Comparison of ENCODE assay signal across 8 cellular contexts in the genomic region with DNA sequence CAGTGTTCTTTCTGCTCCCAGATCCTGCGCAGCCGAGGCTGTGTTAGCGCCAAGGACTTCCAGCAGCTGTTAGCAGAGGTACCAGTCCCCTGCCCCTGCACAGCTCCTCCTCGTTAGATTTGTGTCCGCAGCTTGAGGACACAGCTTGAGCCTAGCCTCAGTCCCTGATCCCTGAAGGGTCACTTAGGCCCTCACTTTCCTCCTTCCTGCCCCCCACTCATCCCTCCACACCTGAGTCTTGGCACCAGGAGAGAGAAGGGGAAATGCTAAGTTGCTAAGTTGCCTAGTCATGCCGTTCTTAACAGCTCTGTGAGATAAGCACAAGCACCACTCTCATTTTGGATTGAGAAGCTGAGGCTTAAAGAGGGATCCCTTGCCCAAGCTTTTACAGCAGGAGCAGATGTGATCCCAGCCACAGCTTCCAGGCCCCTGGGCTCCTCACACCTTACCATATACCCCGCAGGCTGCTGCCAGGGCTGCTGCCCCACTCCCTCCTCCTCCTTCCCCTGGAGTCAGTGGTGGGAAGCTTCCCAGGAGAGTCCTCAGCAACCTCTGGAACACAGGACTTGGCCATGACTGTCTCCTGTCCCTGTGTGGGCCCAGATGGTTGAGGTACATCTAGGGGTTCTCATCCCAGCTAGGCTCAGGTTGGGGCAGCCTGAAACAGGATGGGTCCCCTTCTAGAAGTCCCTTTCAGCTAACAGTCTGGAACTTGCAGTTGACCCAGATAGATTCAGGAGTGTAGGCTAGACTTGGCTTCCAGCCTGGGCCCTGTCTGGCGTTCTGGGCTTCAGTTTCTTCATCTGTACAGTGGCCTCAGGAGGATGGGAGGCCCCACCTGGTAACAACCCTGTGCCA. TPM values are rescaled to one million over a fixed set of nuclear protein-coding genes. Genes with fewer than 3 reads are reported as not detected.
A peak's percentile ranks its signal among the peaks of the same experiment; 100 is the strongest.
DNase-seq lines count a peak whose midpoint lies in the region; ATAC-seq and TF ChIP-seq lines count a peak whose summit lies in the region.

No MANE protein-coding gene starts in this region.

- peak overlapping the region; percentile 97 for H3K27ac ChIP-seq in subcutaneous abdominal adipose tissue (ENCODE audit: low read depth, low read length)

- peak overlapping the region; percentile 82 to 95 (median 88) for H3K9ac ChIP-seq in subcutaneous abdominal adipose tissue (ENCODE audit: low read length in 5 of 5)

- peaks cover 2% of the 10 kb centered on the region for H3K36me3 Mint-ChIP-seq in activated CD4-positive, alpha-beta T cell treated with anti-CD3 and anti-CD28 coated beads, Interleukin-2, amount 10 ng/mL, durations not matched to agents 7 days and 5 days (ENCODE audit: low read depth)
- no peaks in the 10 kb centered on the region for H3K36me3 Mint-ChIP-seq in WTC11

- peaks cover 0 to 15% (median 10%) of the 10 kb centered on the region in 5 donors for H3K36me3 ChIP-seq in subcutaneous abdominal adipose tissue (ENCODE audit: control insufficient read depth in 5 of 5, insufficient read depth in 5 of 5, low read length in 5 of 5)

- no peak for TF ChIP-seq CTCF in WTC11 (IDR thresholded peaks at IDR 0.05)

- no peaks in the 10 kb centered on the region for H3K9me3 Mint-ChIP-seq in activated CD4-positive, alpha-beta T cell treated with anti-CD3 and anti-CD28 coated beads, Interleukin-2, amount 10 ng/mL, durations not matched to agents 7 days and 5 days
- H3K9me3 Mint-ChIP-seq in WTC11 = no peaks in the 10 kb centered on the region

- peaks cover 13 to 59% (median 48%) of the 10 kb centered on the region in 5 donors for H3K4me1 ChIP-seq in subcutaneous abdominal adipose tissue (ENCODE audit: control insufficient read depth in 5 of 5, insufficient read depth in 5 of 5, low read length in 5 of 5)

- H3K27ac Mint-ChIP-seq in activated CD4-positive, alpha-beta T cell treated with anti-CD3 and anti-CD28 coated beads, Interleukin-2, amount 10 ng/mL, durations not matched to agents 7 days and 5 days = peak overlapping the region; percentile 100
- peak overlapping the region; percentile 63; the same call in 1 of the 2 replicates for H3K27ac Mint-ChIP-seq in WTC11

- CTCF ChIA-PET in activated CD4-positive, alpha-beta T cell treated with anti-CD3 and anti-CD28 coated beads, Interleukin-2, amount 10 ng/mL, durations not matched to agents 7 days and 5 days (lab: Charles Lee) = interaction anchor here (1.2 to 2.0 kb wide), 3 partner anchors 47 to 262 kb away, joined by 3 to 7 read pairs (median 3); no protein-coding TSS in a partner anchor
- CTCF ChIA-PET in WTC11 (lab: Charles Lee) = interaction anchor here (1.9 to 2.6 kb wide), 3 partner anchors 10 to 262 kb away, joined by 8 to 9 read pairs (median 9); partner anchors contain the start of gene ABCB9

- ATAC-seq in WTC11 = no peak
- ATAC-seq in GM18909 (IDR thresholded peaks at IDR 0.05; ENCODE audit: poor library complexity, unreplicated experiment) = no peak
- no peak for ATAC-seq in GM21717 (IDR thresholded peaks at IDR 0.05; ENCODE audit: unreplicated experiment)

- no peaks in the 10 kb centered on the region for H3K9me3 ChIP-seq in subcutaneous abdominal adipose tissue (ENCODE audit: control insufficient read depth in 5 of 5, low read length in 5 of 5)

- H3K27me3 Mint-ChIP-seq in activated CD4-positive, alpha-beta T cell treated with anti-CD3 and anti-CD28 coated beads, Interleukin-2, amount 10 ng/mL, durations not matched to agents 7 days and 5 days = no peaks in the 10 kb centered on the region
- no peaks in the 10 kb centered on the region for H3K27me3 Mint-ChIP-seq in WTC11 (ENCODE audit: low read depth)

- H3K4me3 Mint-ChIP-seq in activated CD4-positive, alpha-beta T cell treated with anti-CD3 and anti-CD28 coated beads, Interleukin-2, amount 10 ng/mL, durations not matched to agents 7 days and 5 days = peak overlapping the region; percentile 98
- peak overlapping the region; percentile 96 for H3K4me3 Mint-ChIP-seq in WTC11

- peaks cover 38% of the 10 kb centered on the region for H3K4me1 Mint-ChIP-seq in activated CD4-positive, alpha-beta T cell treated with anti-CD3 and anti-CD28 coated beads, Interleukin-2, amount 10 ng/mL, durations not matched to agents 7 days and 5 days
- peaks cover 13% of the 10 kb centered on the region; the same call in 1 of the 2 replicates for H3K4me1 Mint-ChIP-seq in WTC11

- POLR2A ChIA-PET in activated CD4-positive, alpha-beta T cell treated with anti-CD3 and anti-CD28 coated beads, Interleukin-2, amount 10 ng/mL, durations not matched to agents 7 days and 5 days (lab: Charles Lee) = interaction anchor here (1.8 kb wide), 1 partner anchor 257 kb away, joined by 8 read pairs; the partner anchor contains the start of genes MPHOSPH9 and MTRFR
- POLR2A ChIA-PET in WTC11 (lab: Charles Lee) = interaction anchor here (0.7 to 2.2 kb wide), 3 partner anchors 10 to 1173 kb away, joined by 3 to 11 read pairs (median 10); partner anchors contain the start of genes ABCB9, MPHOSPH9 and MTRFR

- no peak for DNase-seq in activated CD4-positive, alpha-beta T cell treated with anti-CD3 and anti-CD28 coated beads, Interleukin-2, amount 10 ng/mL, durations not matched to agents 7 days and 5 days
- no peak for DNase-seq in activated CD4-positive, alpha-beta T cell treated with anti-CD3 and anti-CD28 coated beads for 4 hours
- DNase-seq in WTC11 (ENCODE audit: low spot score) (no peak), SW480 (ENCODE audit: low spot score) (no peak)

- H3K27me3 ChIP-seq in subcutaneous abdominal adipose tissue (ENCODE audit: control insufficient read depth in 5 of 5, insufficient read depth in 4 of 5, low read length in 5 of 5) = no peaks in the 10 kb centered on the region

- H3K4me3 ChIP-seq in iPS-11a (ENCODE audit: low read depth, low read length) (peak overlapping the region; percentile 98), subcutaneous abdominal adipose tissue (ENCODE audit: low read depth in 1 of 5, low read length in 5 of 5) (peak overlapping the region; percentile 89 to 100 (median 90))

TF ChIP-seq in WTC11, 78 proteins besides CTCF, POLR2A, EP300 and RAD21:
- TF ChIP-seq PRRX2 (CRISPR knock-in tag; IDR thresholded peaks at IDR 0.05) = no peak
- TF ChIP-seq ZNF232 (CRISPR knock-in tag; IDR thresholded peaks at IDR 0.05) = no peak
- no peak for TF ChIP-seq RELA (CRISPR knock-in tag; IDR thresholded peaks at IDR 0.05; ENCODE audit: borderline replicate concordance)
- TF ChIP-seq JUN (CRISPR knock-in tag; IDR thresholded peaks at IDR 0.05) = no peak
- TF ChIP-seq ZNF423 (CRISPR knock-in tag; IDR thresholded peaks at IDR 0.05) = no peak
- TF ChIP-seq NFE2L1 (CRISPR knock-in tag; IDR thresholded peaks at IDR 0.05) = no peak
- no peak for TF ChIP-seq ZNF396 (CRISPR knock-in tag; IDR thresholded peaks at IDR 0.05; ENCODE audit: borderline replicate concordance)

RNA-seq across cellular contexts. Expression of gene OGFOD2, which starts 1.0 kb away (rescaled TPM):
- 10 to 100 TPM; 25.3 to 25.9 TPM for total RNA-seq in activated CD4-positive, alpha-beta T cell treated with anti-CD3 and anti-CD28 coated beads, Interleukin-2, amount 10 ng/mL, durations not matched to agents 7 days and 5 days
- 17.3 to 28.1 TPM (median 23.9 TPM) in 3 replicates for total RNA-seq in WTC11 (2021)

RNA-seq across cellular contexts. Expression of gene ARL6IP4, which starts 4.5 kb away (rescaled TPM):
- 100 to 1,000 TPM; 160 to 180 TPM for total RNA-seq in activated CD4-positive, alpha-beta T cell treated with anti-CD3 and anti-CD28 coated beads, Interleukin-2, amount 10 ng/mL, durations not matched to agents 7 days and 5 days
- total RNA-seq in WTC11 (2021) = 133 to 150 TPM (median 146 TPM) in 3 replicates

RNA-seq across cellular contexts. Expression of gene ABCB9, which starts 9.8 kb away (rescaled TPM):
- total RNA-seq in activated CD4-positive, alpha-beta T cell treated with anti-CD3 and anti-CD28 coated beads, Interleukin-2, amount 10 ng/mL, durations not matched to agents 7 days and 5 days = 1 to 10 TPM; 4.7 to 6.7 TPM
- 4.8 to 6.3 TPM (median 5.8 TPM) in 3 replicates for total RNA-seq in WTC11 (2021)
